In the genomic region with DNA sequence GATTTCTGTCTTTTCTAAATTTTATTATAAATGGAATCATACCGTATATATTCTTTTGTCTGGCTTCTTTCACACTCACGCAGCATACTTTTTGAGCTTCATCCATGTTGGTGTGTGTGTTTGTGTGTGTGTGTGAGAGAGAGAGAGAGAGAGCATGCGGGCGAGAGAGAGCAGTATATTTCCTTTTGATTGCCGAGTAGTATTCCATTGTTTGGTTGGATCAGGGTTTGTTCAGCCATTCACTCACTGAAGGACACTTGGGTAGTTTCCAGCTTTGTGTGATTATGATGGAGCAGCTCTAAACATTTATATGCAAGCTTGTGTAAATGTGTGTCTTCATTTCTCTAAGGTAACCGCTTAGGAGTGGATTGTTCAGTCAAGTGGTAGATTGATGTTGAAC, we compare ENCODE assay signal across 1 cellular context.
TF ChIP-seq lines count a peak whose summit lies in the region.

No MANE protein-coding gene starts in this region.

TF ChIP-seq in K562, 482 proteins besides CTCF, POLR2A, EP300 and RAD21:
- TF ChIP-seq COPS2 (conservative IDR thresholded peaks at IDR 0.05) (no peak), CEBPB (tag; IDR thresholded peaks at IDR 0.05) (no peak), ZNF146 (CRISPR knock-in tag; IDR thresholded peaks at IDR 0.05; ENCODE audit: unreplicated experiment) (peak; percentile 65)
- TF ChIP-seq, protein P1, sequence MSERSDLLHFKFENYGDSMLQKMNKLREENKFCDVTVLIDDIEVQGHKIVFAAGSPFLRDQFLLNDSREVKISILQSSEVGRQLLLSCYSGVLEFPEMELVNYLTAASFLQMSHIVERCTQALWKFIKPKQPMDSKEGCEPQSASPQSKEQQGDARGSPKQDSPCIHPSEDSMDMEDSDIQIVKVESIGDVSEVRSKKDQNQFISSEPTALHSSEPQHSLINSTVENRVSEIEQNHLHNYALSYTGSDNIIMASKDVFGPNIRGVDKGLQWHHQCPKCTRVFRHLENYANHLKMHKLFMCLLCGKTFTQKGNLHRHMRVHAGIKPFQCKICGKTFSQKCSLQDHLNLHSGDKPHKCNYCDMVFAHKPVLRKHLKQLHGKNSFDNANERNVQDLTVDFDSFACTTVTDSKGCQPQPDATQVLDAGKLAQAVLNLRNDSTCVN (CRISPR knock-in tag; IDR thresholded peaks at IDR 0.05): no peak
